Comparison of ENCODE assay signal across 1 cellular context in the genomic region with DNA sequence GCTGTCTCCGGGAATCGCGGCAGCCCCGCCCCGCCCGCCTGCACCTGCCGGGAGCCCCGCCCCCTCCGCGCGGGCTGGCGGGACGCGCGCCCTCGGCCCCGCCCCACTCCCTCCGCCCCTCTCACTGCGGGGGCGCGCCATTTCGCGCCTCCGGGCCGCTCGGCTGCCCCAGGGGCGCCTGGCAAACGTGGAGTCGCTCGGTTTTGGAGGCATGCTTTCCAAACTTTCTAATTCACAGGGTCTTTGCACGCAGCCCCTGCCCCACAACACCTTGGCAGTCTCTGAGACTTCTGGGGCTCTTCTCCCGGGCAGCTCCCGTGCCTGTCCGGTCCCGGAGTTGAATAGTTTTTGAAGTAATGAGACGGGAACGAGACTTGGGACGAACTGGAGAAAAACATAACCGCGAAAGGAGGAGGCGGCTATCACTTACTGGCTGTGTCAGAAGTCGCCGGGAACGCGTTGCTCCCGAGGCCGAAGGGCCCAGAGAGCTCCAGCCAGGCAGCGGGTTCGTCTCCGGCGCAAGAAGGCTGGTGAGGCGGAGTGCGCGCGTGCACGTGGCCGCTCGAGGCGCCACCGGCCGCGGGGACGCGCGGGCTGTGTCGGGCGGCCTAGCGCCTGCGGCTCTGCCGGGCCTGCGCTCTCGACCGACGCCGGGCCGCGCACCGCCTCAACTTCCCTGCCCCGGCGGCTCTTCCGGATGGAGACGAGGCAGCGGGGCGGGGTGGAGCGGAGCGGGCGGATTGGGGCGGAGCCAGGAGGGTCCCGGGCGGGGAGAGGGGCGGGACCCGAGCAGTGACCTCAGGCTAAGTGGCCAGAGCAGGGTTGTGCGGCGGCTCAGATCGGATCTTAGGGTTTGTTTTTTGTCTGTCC.
TF ChIP-seq lines count a peak whose summit lies in the region.

A gene (minus strand): TSS at position 699 of the 870 bp plus-strand sequence. CDS start 3,436 bp downstream, outside the sequence.

TF ChIP-seq in WTC11, 78 proteins besides CTCF, POLR2A, EP300 and RAD21 (continued from another document and continues in another):
- TF ChIP-seq, protein P1, sequence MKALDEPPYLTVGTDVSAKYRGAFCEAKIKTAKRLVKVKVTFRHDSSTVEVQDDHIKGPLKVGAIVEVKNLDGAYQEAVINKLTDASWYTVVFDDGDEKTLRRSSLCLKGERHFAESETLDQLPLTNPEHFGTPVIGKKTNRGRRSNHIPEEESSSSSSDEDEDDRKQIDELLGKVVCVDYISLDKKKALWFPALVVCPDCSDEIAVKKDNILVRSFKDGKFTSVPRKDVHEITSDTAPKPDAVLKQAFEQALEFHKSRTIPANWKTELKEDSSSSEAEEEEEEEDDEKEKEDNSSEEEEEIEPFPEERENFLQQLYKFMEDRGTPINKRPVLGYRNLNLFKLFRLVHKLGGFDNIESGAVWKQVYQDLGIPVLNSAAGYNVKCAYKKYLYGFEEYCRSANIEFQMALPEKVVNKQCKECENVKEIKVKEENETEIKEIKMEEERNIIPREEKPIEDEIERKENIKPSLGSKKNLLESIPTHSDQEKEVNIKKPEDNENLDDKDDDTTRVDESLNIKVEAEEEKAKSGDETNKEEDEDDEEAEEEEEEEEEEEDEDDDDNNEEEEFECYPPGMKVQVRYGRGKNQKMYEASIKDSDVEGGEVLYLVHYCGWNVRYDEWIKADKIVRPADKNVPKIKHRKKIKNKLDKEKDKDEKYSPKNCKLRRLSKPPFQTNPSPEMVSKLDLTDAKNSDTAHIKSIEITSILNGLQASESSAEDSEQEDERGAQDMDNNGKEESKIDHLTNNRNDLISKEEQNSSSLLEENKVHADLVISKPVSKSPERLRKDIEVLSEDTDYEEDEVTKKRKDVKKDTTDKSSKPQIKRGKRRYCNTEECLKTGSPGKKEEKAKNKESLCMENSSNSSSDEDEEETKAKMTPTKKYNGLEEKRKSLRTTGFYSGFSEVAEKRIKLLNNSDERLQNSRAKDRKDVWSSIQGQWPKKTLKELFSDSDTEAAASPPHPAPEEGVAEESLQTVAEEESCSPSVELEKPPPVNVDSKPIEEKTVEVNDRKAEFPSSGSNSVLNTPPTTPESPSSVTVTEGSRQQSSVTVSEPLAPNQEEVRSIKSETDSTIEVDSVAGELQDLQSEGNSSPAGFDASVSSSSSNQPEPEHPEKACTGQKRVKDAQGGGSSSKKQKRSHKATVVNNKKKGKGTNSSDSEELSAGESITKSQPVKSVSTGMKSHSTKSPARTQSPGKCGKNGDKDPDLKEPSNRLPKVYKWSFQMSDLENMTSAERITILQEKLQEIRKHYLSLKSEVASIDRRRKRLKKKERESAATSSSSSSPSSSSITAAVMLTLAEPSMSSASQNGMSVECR (CRISPR knock-in tag; IDR thresholded peaks at IDR 0.05; ENCODE audit: borderline replicate concordance): no peak
- TF ChIP-seq, protein P2, sequence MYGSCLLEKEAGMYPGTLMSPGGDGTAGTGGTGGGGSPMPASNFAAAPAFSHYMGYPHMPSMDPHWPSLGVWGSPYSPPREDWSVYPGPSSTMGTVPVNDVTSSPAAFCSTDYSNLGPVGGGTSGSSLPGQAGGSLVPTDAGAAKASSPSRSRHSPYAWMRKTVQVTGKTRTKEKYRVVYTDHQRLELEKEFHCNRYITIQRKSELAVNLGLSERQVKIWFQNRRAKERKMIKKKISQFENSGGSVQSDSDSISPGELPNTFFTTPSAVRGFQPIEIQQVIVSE (CRISPR knock-in tag; IDR thresholded peaks at IDR 0.05; ENCODE audit: borderline replicate concordance): no peak
- TF ChIP-seq JUN (CRISPR knock-in tag; IDR thresholded peaks at IDR 0.05) (no peak), SP1 (CRISPR knock-in tag; conservative IDR thresholded peaks at IDR 0.05) (peak; percentile 82), ATF1 (CRISPR knock-in tag; IDR thresholded peaks at IDR 0.05) (no peak), NFATC4 (CRISPR knock-in tag; IDR thresholded peaks at IDR 0.05) (no peak), NR3C1 (CRISPR knock-in tag; conservative IDR thresholded peaks at IDR 0.05; ENCODE audit: low read depth) (no peak), ZNF121 (CRISPR knock-in tag; IDR thresholded peaks at IDR 0.05) (no peak), SMAD4 (CRISPR knock-in tag; IDR thresholded peaks at IDR 0.05) (no peak), IRF2 (CRISPR knock-in tag; IDR thresholded peaks at IDR 0.05; ENCODE audit: borderline replicate concordance, low read depth) (no peak), TEAD4 (CRISPR knock-in tag; IDR thresholded peaks at IDR 0.05) (no peak), SOX15 (CRISPR knock-in tag; IDR thresholded peaks at IDR 0.05) (no peak), ZNF219 (CRISPR knock-in tag; IDR thresholded peaks at IDR 0.05; ENCODE audit: borderline replicate concordance) (no peak), ZNF232 (CRISPR knock-in tag; IDR thresholded peaks at IDR 0.05) (no peak; the same call in 1 of the 2 replicates), NFYB (CRISPR knock-in tag; conservative IDR thresholded peaks at IDR 0.05; ENCODE audit: low read depth) (no peak), ZNF263 (CRISPR knock-in tag; IDR thresholded peaks at IDR 0.05; ENCODE audit: low read depth) (no peak)
- TF ChIP-seq, protein P3, sequence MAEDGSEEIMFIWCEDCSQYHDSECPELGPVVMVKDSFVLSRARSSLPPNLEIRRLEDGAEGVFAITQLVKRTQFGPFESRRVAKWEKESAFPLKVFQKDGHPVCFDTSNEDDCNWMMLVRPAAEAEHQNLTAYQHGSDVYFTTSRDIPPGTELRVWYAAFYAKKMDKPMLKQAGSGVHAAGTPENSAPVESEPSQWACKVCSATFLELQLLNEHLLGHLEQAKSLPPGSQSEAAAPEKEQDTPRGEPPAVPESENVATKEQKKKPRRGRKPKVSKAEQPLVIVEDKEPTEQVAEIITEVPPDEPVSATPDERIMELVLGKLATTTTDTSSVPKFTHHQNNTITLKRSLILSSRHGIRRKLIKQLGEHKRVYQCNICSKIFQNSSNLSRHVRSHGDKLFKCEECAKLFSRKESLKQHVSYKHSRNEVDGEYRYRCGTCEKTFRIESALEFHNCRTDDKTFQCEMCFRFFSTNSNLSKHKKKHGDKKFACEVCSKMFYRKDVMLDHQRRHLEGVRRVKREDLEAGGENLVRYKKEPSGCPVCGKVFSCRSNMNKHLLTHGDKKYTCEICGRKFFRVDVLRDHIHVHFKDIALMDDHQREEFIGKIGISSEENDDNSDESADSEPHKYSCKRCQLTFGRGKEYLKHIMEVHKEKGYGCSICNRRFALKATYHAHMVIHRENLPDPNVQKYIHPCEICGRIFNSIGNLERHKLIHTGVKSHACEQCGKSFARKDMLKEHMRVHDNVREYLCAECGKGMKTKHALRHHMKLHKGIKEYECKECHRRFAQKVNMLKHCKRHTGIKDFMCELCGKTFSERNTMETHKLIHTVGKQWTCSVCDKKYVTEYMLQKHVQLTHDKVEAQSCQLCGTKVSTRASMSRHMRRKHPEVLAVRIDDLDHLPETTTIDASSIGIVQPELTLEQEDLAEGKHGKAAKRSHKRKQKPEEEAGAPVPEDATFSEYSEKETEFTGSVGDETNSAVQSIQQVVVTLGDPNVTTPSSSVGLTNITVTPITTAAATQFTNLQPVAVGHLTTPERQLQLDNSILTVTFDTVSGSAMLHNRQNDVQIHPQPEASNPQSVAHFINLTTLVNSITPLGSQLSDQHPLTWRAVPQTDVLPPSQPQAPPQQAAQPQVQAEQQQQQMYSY (CRISPR knock-in tag; IDR thresholded peaks at IDR 0.05): peak; percentile 32; the same call in 1 of the 2 replicates
- TF ChIP-seq, protein P4, sequence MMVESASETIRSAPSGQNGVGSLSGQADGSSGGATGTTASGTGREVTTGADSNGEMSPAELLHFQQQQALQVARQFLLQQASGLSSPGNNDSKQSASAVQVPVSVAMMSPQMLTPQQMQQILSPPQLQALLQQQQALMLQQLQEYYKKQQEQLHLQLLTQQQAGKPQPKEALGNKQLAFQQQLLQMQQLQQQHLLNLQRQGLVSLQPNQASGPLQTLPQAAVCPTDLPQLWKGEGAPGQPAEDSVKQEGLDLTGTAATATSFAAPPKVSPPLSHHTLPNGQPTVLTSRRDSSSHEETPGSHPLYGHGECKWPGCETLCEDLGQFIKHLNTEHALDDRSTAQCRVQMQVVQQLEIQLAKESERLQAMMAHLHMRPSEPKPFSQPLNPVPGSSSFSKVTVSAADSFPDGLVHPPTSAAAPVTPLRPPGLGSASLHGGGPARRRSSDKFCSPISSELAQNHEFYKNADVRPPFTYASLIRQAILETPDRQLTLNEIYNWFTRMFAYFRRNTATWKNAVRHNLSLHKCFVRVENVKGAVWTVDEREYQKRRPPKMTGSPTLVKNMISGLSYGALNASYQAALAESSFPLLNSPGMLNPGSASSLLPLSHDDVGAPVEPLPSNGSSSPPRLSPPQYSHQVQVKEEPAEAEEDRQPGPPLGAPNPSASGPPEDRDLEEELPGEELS (CRISPR knock-in tag; IDR thresholded peaks at IDR 0.05): peak; percentile 79
- TF ChIP-seq, protein P5, sequence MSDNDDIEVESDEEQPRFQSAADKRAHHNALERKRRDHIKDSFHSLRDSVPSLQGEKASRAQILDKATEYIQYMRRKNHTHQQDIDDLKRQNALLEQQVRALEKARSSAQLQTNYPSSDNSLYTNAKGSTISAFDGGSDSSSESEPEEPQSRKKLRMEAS (CRISPR knock-in tag; IDR thresholded peaks at IDR 0.05): peak; percentile 81
- TF ChIP-seq, protein P6, sequence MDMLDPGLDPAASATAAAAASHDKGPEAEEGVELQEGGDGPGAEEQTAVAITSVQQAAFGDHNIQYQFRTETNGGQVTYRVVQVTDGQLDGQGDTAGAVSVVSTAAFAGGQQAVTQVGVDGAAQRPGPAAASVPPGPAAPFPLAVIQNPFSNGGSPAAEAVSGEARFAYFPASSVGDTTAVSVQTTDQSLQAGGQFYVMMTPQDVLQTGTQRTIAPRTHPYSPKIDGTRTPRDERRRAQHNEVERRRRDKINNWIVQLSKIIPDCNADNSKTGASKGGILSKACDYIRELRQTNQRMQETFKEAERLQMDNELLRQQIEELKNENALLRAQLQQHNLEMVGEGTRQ (CRISPR knock-in tag; IDR thresholded peaks at IDR 0.05): peak; percentile 64
- TF ChIP-seq, protein P7, sequence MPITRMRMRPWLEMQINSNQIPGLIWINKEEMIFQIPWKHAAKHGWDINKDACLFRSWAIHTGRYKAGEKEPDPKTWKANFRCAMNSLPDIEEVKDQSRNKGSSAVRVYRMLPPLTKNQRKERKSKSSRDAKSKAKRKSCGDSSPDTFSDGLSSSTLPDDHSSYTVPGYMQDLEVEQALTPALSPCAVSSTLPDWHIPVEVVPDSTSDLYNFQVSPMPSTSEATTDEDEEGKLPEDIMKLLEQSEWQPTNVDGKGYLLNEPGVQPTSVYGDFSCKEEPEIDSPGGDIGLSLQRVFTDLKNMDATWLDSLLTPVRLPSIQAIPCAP (CRISPR knock-in tag; IDR thresholded peaks at IDR 0.05): 0 out of 2 replicates have a peak, but pooled peaks have one; percentile 43
- TF ChIP-seq, protein P8, sequence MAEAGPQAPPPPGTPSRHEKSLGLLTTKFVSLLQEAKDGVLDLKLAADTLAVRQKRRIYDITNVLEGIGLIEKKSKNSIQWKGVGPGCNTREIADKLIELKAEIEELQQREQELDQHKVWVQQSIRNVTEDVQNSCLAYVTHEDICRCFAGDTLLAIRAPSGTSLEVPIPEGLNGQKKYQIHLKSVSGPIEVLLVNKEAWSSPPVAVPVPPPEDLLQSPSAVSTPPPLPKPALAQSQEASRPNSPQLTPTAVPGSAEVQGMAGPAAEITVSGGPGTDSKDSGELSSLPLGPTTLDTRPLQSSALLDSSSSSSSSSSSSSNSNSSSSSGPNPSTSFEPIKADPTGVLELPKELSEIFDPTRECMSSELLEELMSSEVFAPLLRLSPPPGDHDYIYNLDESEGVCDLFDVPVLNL (CRISPR knock-in tag; IDR thresholded peaks at IDR 0.05; ENCODE audit: borderline replicate concordance, low read depth): no peak; the same call in 1 of the 2 replicates
- TF ChIP-seq, protein P9, sequence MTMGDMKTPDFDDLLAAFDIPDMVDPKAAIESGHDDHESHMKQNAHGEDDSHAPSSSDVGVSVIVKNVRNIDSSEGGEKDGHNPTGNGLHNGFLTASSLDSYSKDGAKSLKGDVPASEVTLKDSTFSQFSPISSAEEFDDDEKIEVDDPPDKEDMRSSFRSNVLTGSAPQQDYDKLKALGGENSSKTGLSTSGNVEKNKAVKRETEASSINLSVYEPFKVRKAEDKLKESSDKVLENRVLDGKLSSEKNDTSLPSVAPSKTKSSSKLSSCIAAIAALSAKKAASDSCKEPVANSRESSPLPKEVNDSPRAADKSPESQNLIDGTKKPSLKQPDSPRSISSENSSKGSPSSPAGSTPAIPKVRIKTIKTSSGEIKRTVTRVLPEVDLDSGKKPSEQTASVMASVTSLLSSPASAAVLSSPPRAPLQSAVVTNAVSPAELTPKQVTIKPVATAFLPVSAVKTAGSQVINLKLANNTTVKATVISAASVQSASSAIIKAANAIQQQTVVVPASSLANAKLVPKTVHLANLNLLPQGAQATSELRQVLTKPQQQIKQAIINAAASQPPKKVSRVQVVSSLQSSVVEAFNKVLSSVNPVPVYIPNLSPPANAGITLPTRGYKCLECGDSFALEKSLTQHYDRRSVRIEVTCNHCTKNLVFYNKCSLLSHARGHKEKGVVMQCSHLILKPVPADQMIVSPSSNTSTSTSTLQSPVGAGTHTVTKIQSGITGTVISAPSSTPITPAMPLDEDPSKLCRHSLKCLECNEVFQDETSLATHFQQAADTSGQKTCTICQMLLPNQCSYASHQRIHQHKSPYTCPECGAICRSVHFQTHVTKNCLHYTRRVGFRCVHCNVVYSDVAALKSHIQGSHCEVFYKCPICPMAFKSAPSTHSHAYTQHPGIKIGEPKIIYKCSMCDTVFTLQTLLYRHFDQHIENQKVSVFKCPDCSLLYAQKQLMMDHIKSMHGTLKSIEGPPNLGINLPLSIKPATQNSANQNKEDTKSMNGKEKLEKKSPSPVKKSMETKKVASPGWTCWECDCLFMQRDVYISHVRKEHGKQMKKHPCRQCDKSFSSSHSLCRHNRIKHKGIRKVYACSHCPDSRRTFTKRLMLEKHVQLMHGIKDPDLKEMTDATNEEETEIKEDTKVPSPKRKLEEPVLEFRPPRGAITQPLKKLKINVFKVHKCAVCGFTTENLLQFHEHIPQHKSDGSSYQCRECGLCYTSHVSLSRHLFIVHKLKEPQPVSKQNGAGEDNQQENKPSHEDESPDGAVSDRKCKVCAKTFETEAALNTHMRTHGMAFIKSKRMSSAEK (CRISPR knock-in tag; IDR thresholded peaks at IDR 0.05; ENCODE audit: borderline replicate concordance): no peak
- TF ChIP-seq, protein P10, sequence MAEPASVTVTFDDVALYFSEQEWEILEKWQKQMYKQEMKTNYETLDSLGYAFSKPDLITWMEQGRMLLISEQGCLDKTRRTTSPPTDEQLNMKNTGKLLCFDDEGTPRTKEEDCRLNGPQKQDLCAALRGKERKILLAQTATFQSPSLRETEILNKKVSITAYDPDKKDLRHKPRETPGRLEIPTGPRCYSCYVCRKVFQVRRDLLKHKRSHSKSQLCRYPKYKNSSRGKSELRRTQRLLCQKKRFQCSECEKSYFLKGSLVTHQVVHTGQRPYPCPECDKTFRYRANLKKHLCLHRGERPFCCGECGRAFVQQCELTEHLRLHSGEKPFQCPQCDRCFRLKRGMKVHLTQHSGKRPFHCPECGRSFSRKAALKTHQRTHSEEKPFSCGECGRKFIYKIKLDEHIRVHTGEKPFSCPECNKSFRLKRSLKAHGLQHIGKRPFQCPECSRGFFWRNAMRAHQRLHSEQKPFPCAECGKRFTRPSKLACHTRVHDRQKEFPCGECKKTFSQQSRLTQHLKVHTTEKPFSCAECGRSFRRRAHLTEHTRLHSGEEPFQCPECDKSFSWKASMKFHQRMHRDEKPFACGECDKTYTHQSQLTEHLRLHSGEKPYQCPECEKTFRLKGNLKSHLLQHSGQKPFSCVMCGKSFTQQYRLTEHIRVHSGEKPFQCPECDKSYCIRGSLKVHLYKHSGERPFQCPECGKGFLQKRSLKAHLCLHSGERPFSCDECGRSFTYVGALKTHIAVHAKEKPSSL (CRISPR knock-in tag; conservative IDR thresholded peaks at IDR 0.05): no peak
- TF ChIP-seq, protein P11, sequence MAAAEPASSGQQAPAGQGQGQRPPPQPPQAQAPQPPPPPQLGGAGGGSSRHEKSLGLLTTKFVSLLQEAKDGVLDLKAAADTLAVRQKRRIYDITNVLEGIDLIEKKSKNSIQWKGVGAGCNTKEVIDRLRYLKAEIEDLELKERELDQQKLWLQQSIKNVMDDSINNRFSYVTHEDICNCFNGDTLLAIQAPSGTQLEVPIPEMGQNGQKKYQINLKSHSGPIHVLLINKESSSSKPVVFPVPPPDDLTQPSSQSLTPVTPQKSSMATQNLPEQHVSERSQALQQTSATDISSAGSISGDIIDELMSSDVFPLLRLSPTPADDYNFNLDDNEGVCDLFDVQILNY (CRISPR knock-in tag; IDR thresholded peaks at IDR 0.05): peak; percentile 74; the same call in 1 of the 2 replicates
